Comparison of ENCODE assay signal across 1 cellular context in genomic region chr1:168623003-168623828, GRCh38.
TF ChIP-seq lines count a peak whose summit lies in the region.

No MANE protein-coding gene starts in this region.

TF ChIP-seq in HCT116, 20 proteins besides CTCF, POLR2A, EP300 and RAD21 (continued from another document):
- TF ChIP-seq REST (IDR thresholded peaks at IDR 0.05; ENCODE audit: low read depth) (no peak), TCF7L2 (IDR thresholded peaks at IDR 0.05; ENCODE audit: borderline replicate concordance, extremely low read depth, insufficient read depth, insufficient read length) (no peak), YY1 (IDR thresholded peaks at IDR 0.05; ENCODE audit: extremely low read depth, insufficient replicate concordance, low read depth, low read length) (no peak), ZNF274 (IDR thresholded peaks at IDR 0.05; ENCODE audit: low read depth, low read length) (no peak), EGR1 (IDR thresholded peaks at IDR 0.05; ENCODE audit: low read depth) (no peak), EZH2phosphoT487 (IDR thresholded peaks at IDR 0.05; ENCODE audit: borderline replicate concordance) (no peak), CEBPB (IDR thresholded peaks at IDR 0.05; ENCODE audit: low read depth) (peak; percentile 75), JUND (IDR thresholded peaks at IDR 0.05) (peak; percentile 85), SP1 (IDR thresholded peaks at IDR 0.05; ENCODE audit: low read depth) (peak; percentile 63; the same call in 1 of the 2 replicates), FOSL1 (IDR thresholded peaks at IDR 0.05; ENCODE audit: low read depth) (peak; percentile 74), CBX3 (IDR thresholded peaks at IDR 0.05; ENCODE audit: low read depth) (peak; percentile 82), SRF (IDR thresholded peaks at IDR 0.05; ENCODE audit: low read depth) (no peak), ZFX (IDR thresholded peaks at IDR 0.05) (no peak), EZH2 (IDR thresholded peaks at IDR 0.05) (no peak), ELF1 (IDR thresholded peaks at IDR 0.05; ENCODE audit: borderline replicate concordance, low read depth) (no peak), SIN3A (IDR thresholded peaks at IDR 0.05; ENCODE audit: low read depth) (peak; percentile 49; the same call in 1 of the 2 replicates), ATF3 (IDR thresholded peaks at IDR 0.05) (no peak)
- TF ChIP-seq, protein P1, sequence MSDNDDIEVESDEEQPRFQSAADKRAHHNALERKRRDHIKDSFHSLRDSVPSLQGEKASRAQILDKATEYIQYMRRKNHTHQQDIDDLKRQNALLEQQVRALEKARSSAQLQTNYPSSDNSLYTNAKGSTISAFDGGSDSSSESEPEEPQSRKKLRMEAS (IDR thresholded peaks at IDR 0.05), result no peak
